ENCODE assay signal across 32 cellular contexts in genomic region chr19:16222806-16223205, GRCh38. TPM values are rescaled to one million over a fixed set of nuclear protein-coding genes. Genes with fewer than 3 reads are reported as not detected.
"Had no signal": no experiment of that assay in that cellular context is flagged by ENCODE, and none has a peak within 500 bp of the region (broad histone marks: within the 10 kb centered on the region; RNA-seq: fewer than 3 reads in every experiment).

No MANE protein-coding gene starts in this region.

- FAIRE-seq: endometrium, TTC549 had no signal

- H3K36me3 ChIP-seq: cardiac muscle cell had no signal

- H3K27ac ChIP-seq: body of pancreas, cardiac muscle cell, lower lobe of right lung, sigmoid colon, testis, vagina, WERI-Rb-1 had no signal

- H3K27me3 ChIP-seq: body of pancreas, cardiac muscle cell, sigmoid colon, testis, vagina had no signal

- H3K4me3 ChIP-seq: body of pancreas, cardiac muscle cell, lower lobe of right lung, sigmoid colon, testis, vagina had no signal

- DNase-seq: activated CD4-positive, alpha-beta T cell treated with anti-CD3 and anti-CD28 coated beads for 1 hour; activated CD4-positive, alpha-beta T cell treated with anti-CD3 and anti-CD28 coated beads, Interleukin-2, amount 50 U/mL, for 1 hour; activated CD8-positive, alpha-beta T cell treated with anti-CD3 and anti-CD28 coated beads, Interleukin-2, amount 10 ng/mL, durations not matched to agents 7 days and 5 days; activated effector memory CD4-positive, alpha-beta T cell treated with Interleukin-2 at 50 U/mL for 16 hours; activated naive CD4-positive, alpha-beta T cell treated with anti-CD3 and anti-CD28 coated beads, Interleukin-2, amount 10 ng/mL, durations not matched to agents 7 days and 5 days; activated T-cell treated with anti-CD3 and anti-CD28 coated beads, Interleukin-2, amount 50 U/mL, for 4 hours; anterior cingulate cortex; body of pancreas; effector CD4-positive, alpha-beta T cell; erythroblast; immature natural killer cell; lower lobe of right lung; naive thymus-derived CD8-positive, alpha-beta T cell; retina; sigmoid colon; stimulated activated CD4-positive, alpha-beta T cell treated with anti-CD3 and anti-CD28 coated beads, Interleukin-2, amount 100 ng/mL, for 48 hours; stimulated activated CD8-positive, alpha-beta memory T cell treated with anti-CD3 and anti-CD28 coated beads, Interleukin-4, amount 100 ng/mL, for 48 hours; stimulated activated naive CD4-positive, alpha-beta T cell; T-helper 1 cell; testis; trophoblast cell; WERI-Rb-1 had no signal

- H3K9me3 ChIP-seq: testis had no signal

- H3K4me1 ChIP-seq: body of pancreas, lower lobe of right lung, sigmoid colon, testis, vagina had no signal

- ATAC-seq: activated CD8-positive, alpha-beta T cell treated with anti-CD3 and anti-CD28 coated beads, Interleukin-2, amount 10 ng/mL, durations not matched to agents 7 days and 5 days; activated T-cell treated with anti-CD3 and anti-CD28 coated beads, Interleukin-2, amount 50 U/mL, for 4 hours; body of pancreas; left lobe of liver; lower lobe of right lung; naive thymus-derived CD8-positive, alpha-beta T cell had no signal

RNA-seq across cellular contexts. Expression of gene CIB3, which starts 49.5 kb away (rescaled TPM):
- total RNA-seq: activated CD8-positive, alpha-beta T cell treated with anti-CD3 and anti-CD28 coated beads, Interleukin-2, amount 10 ng/mL, durations not matched to agents 7 days and 5 days; activated T-cell treated with anti-CD3 and anti-CD28 coated beads, Interleukin-2, amount 50 U/mL, for 4 hours; body of pancreas; cardiac muscle cell; cerebellum; kidney epithelial cell; left lobe of liver; lower lobe of right lung; mesenteric fat pad; naive thymus-derived CD8-positive, alpha-beta T cell; osteocyte; progenitor cell of endocrine pancreas; sigmoid colon; testis; vagina had no signal
- polyA plus RNA-seq: cardiac muscle cell; immature natural killer cell; naive thymus-derived CD8-positive, alpha-beta T cell had no signal
